21 cellular contexts compared by ENCODE assay signal in the genomic region with DNA sequence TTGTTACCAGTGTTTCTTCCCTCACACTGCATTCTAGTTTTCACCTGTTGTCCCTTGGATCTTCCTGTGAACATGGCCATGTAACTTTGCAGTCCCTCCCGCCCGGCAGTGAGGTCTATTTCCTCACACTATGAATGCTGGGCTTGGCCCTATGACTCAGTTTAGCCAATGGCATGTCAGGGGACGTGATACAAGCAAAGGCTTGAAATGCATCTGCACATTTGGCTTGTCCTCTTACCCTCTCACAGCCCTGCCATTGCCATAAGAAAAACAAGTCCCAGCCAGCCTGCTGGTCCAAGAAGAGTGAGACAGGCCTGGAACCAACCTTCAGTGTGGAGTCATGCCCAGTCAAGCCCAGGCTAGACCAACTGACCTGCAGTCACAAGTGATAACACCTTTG. TPM values are rescaled to one million over a fixed set of nuclear protein-coding genes. Genes with fewer than 3 reads are reported as not detected.
DNase-seq lines count a peak whose midpoint lies in the region; ATAC-seq and TF ChIP-seq lines count a peak whose summit lies in the region.
"Had no signal": no experiment of that assay in that cellular context is flagged by ENCODE, and none has a peak within 500 bp of the region (broad histone marks: within the 10 kb centered on the region; RNA-seq: fewer than 3 reads in every experiment).

No MANE protein-coding gene starts in this region.

- H3K4me3 Mint-ChIP-seq in CD4-positive, alpha-beta T cell: no peak overlapping the region
- H3K4me3 Mint-ChIP-seq: CD4-positive, CD25-positive, alpha-beta regulatory T cell had no signal

- no peaks in the 10 kb centered on the region for H3K4me1 Mint-ChIP-seq in CD4-positive, alpha-beta T cell (ENCODE audit: low read depth)

- peak; percentile 51 for DNase-seq in activated CD8-positive, alpha-beta memory T cell treated with anti-CD3 and anti-CD28 coated beads for 24 hours
- no peak for DNase-seq in activated CD8-positive, alpha-beta memory T cell treated with anti-CD3 and anti-CD28 coated beads, Interleukin-2, amount 50 U/mL, for 48 hours
- peak; percentile 88 for DNase-seq in mammary epithelial cell
- DNase-seq in foreskin keratinocyte: peak; percentile 88 to 93
- DNase-seq in ecto neural progenitor cell (ENCODE audit: low spot score): no peak
- no peak for DNase-seq in AG08396 (ENCODE audit: low spot score)
- DNase-seq in CD4-positive, alpha-beta T cell: no peak
- DNase-seq: 8988T; BE2C; Calu3; CD4-positive, CD25-positive, alpha-beta regulatory T cell; GF-D8; NCI-H1417 treated with DMSO at 0.1 percent for 48 hours; NCI-H187 treated with DMSO at 0.1 percent for 48 hours; NCI-H226; NCI-H524; NCI-H82; OCI-M1; SHP77 treated with DMSO at 0.1 percent for 48 hours had no signal

- peak; percentile 74 for ATAC-seq in foreskin keratinocyte
- no peak for ATAC-seq in CD4-positive, alpha-beta T cell (ENCODE audit: poor library complexity)

- H3K79me2 ChIP-seq in mammary epithelial cell (ENCODE audit: insufficient read depth, low read length): no peaks in the 10 kb centered on the region

- dilution Hi-C loops in mammary epithelial cell (cut with HindIII; ENCODE audit: low sequenced_read_pairs): no loop called here

- H3K4me3 ChIP-seq in HEK293 (ENCODE audit: low read depth, low read length) (no peak overlapping the region), mammary epithelial cell (replicated peaks in 1 of 3; ENCODE audit: insufficient read depth in 1 of 3, low read depth in 2 of 3, low read length in 3 of 3) (no peak overlapping the region)

- H3K36me3 ChIP-seq in HEK293 (ENCODE audit: control insufficient read depth in 2 of 2, insufficient read depth in 1 of 2, low read length in 2 of 2): no peaks in the 10 kb centered on the region
- H3K36me3 ChIP-seq in mammary epithelial cell (ENCODE audit: insufficient read depth, low read length): no peaks in the 10 kb centered on the region
- H3K36me3 ChIP-seq: BE2C had no signal

- H3K9me3 ChIP-seq in HEK293 (ENCODE audit: control insufficient read depth, insufficient read depth, low read depth, low read length) (no peaks in the 10 kb centered on the region), mammary epithelial cell (replicated peaks; ENCODE audit: insufficient read depth, low read length) (no peaks in the 10 kb centered on the region)
- H3K9me3 ChIP-seq in CD4-positive, alpha-beta T cell (ENCODE audit: control insufficient read depth, low read length): no peaks in the 10 kb centered on the region
- H3K9me3 ChIP-seq: BE2C had no signal

- H3K36me3 Mint-ChIP-seq in CD4-positive, alpha-beta T cell (ENCODE audit: low read depth): no peaks in the 10 kb centered on the region
- H3K36me3 Mint-ChIP-seq: CD4-positive, CD25-positive, alpha-beta regulatory T cell had no signal

- peak overlapping the region; percentile 31 for H3K4me2 ChIP-seq in mammary epithelial cell (ENCODE audit: insufficient read depth, low read depth, low read length)
- H3K4me2 ChIP-seq: KMS-11 had no signal

- CTCF ChIA-PET in HEK293 (lab: Yijun Ruan, JAX) (no interaction called here), mammary epithelial cell (lab: Charles Lee; ENCODE audit: low non-redundant PET) (no interaction called here)
- CTCF ChIA-PET in CD4-positive, alpha-beta T cell (lab: Charles Lee): no interaction called here

- H3K27ac ChIP-seq in HEK293 (ENCODE audit: extremely low read depth, low read depth, low read length) (no peak overlapping the region), mammary epithelial cell (ENCODE audit: insufficient read depth, low read depth, low read length) (peak overlapping the region; percentile 24), foreskin keratinocyte (no peak overlapping the region)
- no peak overlapping the region for H3K27ac ChIP-seq in CD4-positive, alpha-beta T cell (ENCODE audit: low read depth, low read length)
- H3K27ac ChIP-seq: KMS-11 had no signal

- no peaks in the 10 kb centered on the region for H4K20me1 ChIP-seq in mammary epithelial cell (ENCODE audit: insufficient read depth, low read length)

- no peaks in the 10 kb centered on the region for H3K4me1 ChIP-seq in HEK293 (ENCODE audit: control insufficient read depth, insufficient read depth, low read length)
- peaks cover 8% of the 10 kb centered on the region for H3K4me1 ChIP-seq in mammary epithelial cell (ENCODE audit: insufficient read depth, low read length)
- no peaks in the 10 kb centered on the region for H3K4me1 ChIP-seq in foreskin keratinocyte
- H3K4me1 ChIP-seq: BE2C had no signal

- in situ Hi-C loops in mammary epithelial cell (cut with MboI; ENCODE audit: low sequenced_read_pairs in 2 of 2): no loop called here

- H3K9me3 Mint-ChIP-seq in CD4-positive, alpha-beta T cell: no peaks in the 10 kb centered on the region
- H3K9me3 Mint-ChIP-seq: CD4-positive, CD25-positive, alpha-beta regulatory T cell had no signal

- H2AFZ ChIP-seq in mammary epithelial cell (ENCODE audit: low read depth, low read length): peak overlapping the region; percentile 92

- H3K27me3 Mint-ChIP-seq in CD4-positive, alpha-beta T cell: no peaks in the 10 kb centered on the region
- H3K27me3 Mint-ChIP-seq: CD4-positive, CD25-positive, alpha-beta regulatory T cell had no signal

- no peak for TF ChIP-seq CTCF in HEK293 (tag by site-specific recombination; IDR thresholded peaks at IDR 0.05)
- TF ChIP-seq CTCF in mammary epithelial cell (conservative IDR thresholded peaks at IDR 0.05 in 1 of 2, IDR thresholded peaks at IDR 0.05 in 1 of 2; ENCODE audit: extremely low read depth in 1 of 2, insufficient read depth in 1 of 2, low read depth in 1 of 2, low read length in 2 of 2): no peak
- no peak for TF ChIP-seq CTCF in foreskin keratinocyte (conservative IDR thresholded peaks at IDR 0.05)
- no peak for TF ChIP-seq CTCF in CD4-positive, alpha-beta T cell (IDR thresholded peaks at IDR 0.05)

- intact Hi-C loops in mammary epithelial cell (cut with micrococcal nuclease): loop anchor here (2.0 to 5.0 kb wide), 2 partner anchors 16 to 41 kb away; a partner anchor contains a TSS
- intact Hi-C loops in CD4-positive, alpha-beta T cell (cut with DNase I, micrococcal nuclease): no loop called here

- POLR2A ChIA-PET in HEK293 (lab: Yijun Ruan, JAX): no interaction called here
- POLR2A ChIA-PET in CD4-positive, alpha-beta T cell (lab: Charles Lee): no interaction called here

- H3K9ac ChIP-seq in mammary epithelial cell (ENCODE audit: insufficient read depth, low read length): peak overlapping the region; percentile 5
- H3K9ac ChIP-seq: KMS-11 had no signal

- H3K27me3 ChIP-seq in mammary epithelial cell (ENCODE audit: insufficient read depth, low read length) (no peaks in the 10 kb centered on the region), foreskin keratinocyte (no peaks in the 10 kb centered on the region)
- H3K27me3 ChIP-seq in CD4-positive, alpha-beta T cell (ENCODE audit: control insufficient read depth, insufficient read depth, low read length): no peaks in the 10 kb centered on the region
- H3K27me3 ChIP-seq: BE2C had no signal

- H3K27ac Mint-ChIP-seq in CD4-positive, alpha-beta T cell: no peak overlapping the region
- H3K27ac Mint-ChIP-seq: CD4-positive, CD25-positive, alpha-beta regulatory T cell had no signal

- 7% methylated on average over 3 of the region's 3 CpGs for WGBS in mammary epithelial cell (ENCODE audit: low coverage, missing lambda C conversion rate)

- no TSS peak for BruUV-seq in mammary epithelial cell (replicated peaks; lab: Mats Ljungman, UMichigan)

TF ChIP-seq in HEK293, 187 proteins besides CTCF, POLR2A, EP300 and RAD21 (continues in another document):
- peak; percentile 22; the same call in 1 of the 2 replicates for TF ChIP-seq RBAK (tag by site-specific recombination; IDR thresholded peaks at IDR 0.05)
- TF ChIP-seq ZNF549 (tag by site-specific recombination; IDR thresholded peaks at IDR 0.05): no peak
- TF ChIP-seq ZNF473 (tag by site-specific recombination; IDR thresholded peaks at IDR 0.05): no peak
- no peak for TF ChIP-seq ZNF707 (tag by site-specific recombination; IDR thresholded peaks at IDR 0.05)
- TF ChIP-seq, protein P1, sequence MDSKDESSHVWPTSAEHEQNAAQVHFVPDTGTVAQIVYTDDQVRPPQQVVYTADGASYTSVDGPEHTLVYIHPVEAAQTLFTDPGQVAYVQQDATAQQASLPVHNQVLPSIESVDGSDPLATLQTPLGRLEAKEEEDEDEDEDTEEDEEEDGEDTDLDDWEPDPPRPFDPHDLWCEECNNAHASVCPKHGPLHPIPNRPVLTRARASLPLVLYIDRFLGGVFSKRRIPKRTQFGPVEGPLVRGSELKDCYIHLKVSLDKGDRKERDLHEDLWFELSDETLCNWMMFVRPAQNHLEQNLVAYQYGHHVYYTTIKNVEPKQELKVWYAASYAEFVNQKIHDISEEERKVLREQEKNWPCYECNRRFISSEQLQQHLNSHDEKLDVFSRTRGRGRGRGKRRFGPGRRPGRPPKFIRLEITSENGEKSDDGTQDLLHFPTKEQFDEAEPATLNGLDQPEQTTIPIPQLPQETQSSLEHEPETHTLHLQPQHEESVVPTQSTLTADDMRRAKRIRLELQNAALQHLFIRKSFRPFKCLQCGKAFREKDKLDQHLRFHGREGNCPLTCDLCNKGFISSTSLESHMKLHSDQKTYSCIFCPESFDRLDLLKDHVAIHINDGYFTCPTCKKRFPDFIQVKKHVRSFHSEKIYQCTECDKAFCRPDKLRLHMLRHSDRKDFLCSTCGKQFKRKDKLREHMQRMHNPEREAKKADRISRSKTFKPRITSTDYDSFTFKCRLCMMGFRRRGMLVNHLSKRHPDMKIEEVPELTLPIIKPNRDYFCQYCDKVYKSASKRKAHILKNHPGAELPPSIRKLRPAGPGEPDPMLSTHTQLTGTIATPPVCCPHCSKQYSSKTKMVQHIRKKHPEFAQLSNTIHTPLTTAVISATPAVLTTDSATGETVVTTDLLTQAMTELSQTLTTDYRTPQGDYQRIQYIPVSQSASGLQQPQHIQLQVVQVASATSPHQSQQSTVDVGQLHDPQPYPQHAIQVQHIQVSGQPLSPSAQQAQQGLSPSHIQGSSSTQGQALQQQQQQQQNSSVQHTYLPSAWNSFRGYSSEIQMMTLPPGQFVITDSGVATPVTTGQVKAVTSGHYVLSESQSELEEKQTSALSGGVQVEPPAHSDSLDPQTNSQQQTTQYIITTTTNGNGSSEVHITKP (tag by site-specific recombination; IDR thresholded peaks at IDR 0.05): no peak
- TF ChIP-seq ZNF292 (tag by site-specific recombination; IDR thresholded peaks at IDR 0.05; ENCODE audit: borderline replicate concordance, low read depth): no peak

RNA-seq across cellular contexts. Expression of a gene that starts 17.1 kb away (rescaled TPM):
- total RNA-seq in mammary epithelial cell: 10 to 100 TPM in 1 of 2 donors, 1 to 10 TPM in 1; 4.8 to 24.1 TPM
- polyA plus RNA-seq in mammary epithelial cell: 17.7 TPM
- 16.7 TPM for polyA minus RNA-seq in mammary epithelial cell
- total RNA-seq in foreskin keratinocyte: 17.6 and 20.8 TPM in 2 replicates
- polyA plus RNA-seq in foreskin keratinocyte: 10.4 and 12.6 TPM in 2 replicates
- 10 to 100 TPM; 16.0 to 17.6 TPM for total RNA-seq in CD4-positive, alpha-beta T cell

Comparison
In these comparisons a context has a peak if more than half of its experiments do, and no peak if none do; other contexts are left out.
1. DNase-seq: peak in activated CD8-positive, alpha-beta memory T cell treated with anti-CD3 and anti-CD28 coated beads for 24 hours (single experiment), mammary epithelial cell (single experiment) and foreskin keratinocyte (2 of 2); none in activated CD8-positive, alpha-beta memory T cell treated with anti-CD3 and anti-CD28 coated beads, Interleukin-2, amount 50 U/mL, for 48 hours (single experiment), ecto neural progenitor cell (single experiment), AG08396 (single experiment) and CD4-positive, alpha-beta T cell (0 of 10).